In genomic region chr3:123799544-123800351, GRCh38 we compare ENCODE assay signal across 12 cellular contexts.
DNase-seq lines count a peak whose midpoint lies in the region; ATAC-seq, FAIRE-seq and TF ChIP-seq lines count a peak whose summit lies in the region.
"Had no signal": no experiment of that assay in that cellular context is flagged by ENCODE, and none has a peak within 500 bp of the region (broad histone marks: within the 10 kb centered on the region; RNA-seq: fewer than 3 reads in every experiment).

No MANE protein-coding gene starts in this region.

- POLR2A ChIA-PET in A549 (lab: Yijun Ruan, JAX), result no interaction called here
- POLR2A ChIA-PET in IMR-90 (lab: Charles Lee; ENCODE audit: unreplicated experiment), result no interaction called here

- H3K9me3 ChIP-seq in A549, result no peaks in the 10 kb centered on the region
- no peaks in the 10 kb centered on the region for H3K9me3 ChIP-seq in IMR-90 (ENCODE audit: control insufficient read depth, insufficient read depth, low read length)
- H3K9me3 ChIP-seq in duodenal mucosa (ENCODE audit: control insufficient read depth in 1 of 2, low read length in 2 of 2), result no peaks in the 10 kb centered on the region
- H3K9me3 ChIP-seq in mesenchymal stem cell (ENCODE audit: control insufficient read depth, low read length), result no peaks in the 10 kb centered on the region
- H3K9me3 ChIP-seq: BLaER1 treated with 17β-estradiol and CSF1 and Interleukin-3, amounts not matched to agents 10 nM and 100 nM had no signal

- DNase-seq in A549 (ENCODE audit: low read depth in 1 of 2, low spot score in 1 of 2) (peak; percentile 18 to 38), IMR-90 (peak; percentile 56), mesenchymal stem cell (no peak), UCSD-AML1 (lab: John Stamatoyannopoulos, UW; ENCODE audit: unreplicated experiment) (no peak)
- no peak for DNase-seq in activated naive CD4-positive, alpha-beta T cell treated with anti-CD3 and anti-CD28 coated beads, Interleukin-2, amount 50 U/mL, for 72 hours (ENCODE audit: low spot score in 2 of 2)
- DNase-seq: activated B cell treated with CpG ODN at 0.5 μM for 24 hours; activated naive CD4-positive, alpha-beta T cell treated with anti-CD3 and anti-CD28 coated beads for 36 hours; Kasumi-1 had no signal

- dilution Hi-C loops in IMR-90 (cut with HindIII; ENCODE audit: low sequenced_read_pairs, unreplicated experiment), result no loop called here

- H3K4me3 ChIP-seq in A549 (peak overlapping the region; percentile 29; the same call in 1 of the 3 replicates), IMR-90 (ENCODE audit: insufficient read depth, low read depth, low read length) (no peak overlapping the region; the same call in 1 of the 2 replicates), duodenal mucosa (ENCODE audit: low read depth in 1 of 2, low read length in 2 of 2) (peak overlapping the region; percentile 27 to 50), mesenchymal stem cell (ENCODE audit: insufficient read depth in 1 of 2, low read depth in 1 of 2, low read length in 2 of 2) (peak overlapping the region in 1 of 2 experiments; percentile 72)
- H3K4me3 ChIP-seq: BLaER1 treated with 17β-estradiol and CSF1 and Interleukin-3, amounts not matched to agents 10 nM and 100 nM had no signal

- intact Hi-C loops in IMR-90 (cut with micrococcal nuclease), result no loop called here

- H4K8ac ChIP-seq in IMR-90 (ENCODE audit: low read depth in 2 of 2, low read length in 2 of 2) (peak overlapping the region; percentile 15 to 65; a peak in 3 of 4 replicates), mesenchymal stem cell (ENCODE audit: low read length) (peak overlapping the region; percentile 16)

- peak overlapping the region; percentile 79; the same call in 1 of the 2 replicates for H2AK5ac ChIP-seq in IMR-90 (ENCODE audit: low read depth, low read length)
- no peak overlapping the region for H2AK5ac ChIP-seq in mesenchymal stem cell (ENCODE audit: low read length, severe bottlenecking)

- peak overlapping the region; percentile 50; the same call in 1 of the 2 replicates for H3K9ac ChIP-seq in IMR-90 (ENCODE audit: low read depth, low read length)
- H3K9ac ChIP-seq in duodenal mucosa (ENCODE audit: low read depth in 1 of 2, low read length in 2 of 2), result no peak overlapping the region
- peak overlapping the region; percentile 59 for H3K9ac ChIP-seq in mesenchymal stem cell (ENCODE audit: low read length)
- H3K9ac ChIP-seq: BLaER1 treated with 17β-estradiol and CSF1 and Interleukin-3, amounts not matched to agents 10 nM and 100 nM had no signal

- H3K27ac ChIP-seq in A549 (peak overlapping the region; percentile 65 to 74), IMR-90 (ENCODE audit: insufficient read depth, low read length) (peak overlapping the region; percentile 39), duodenal mucosa (ENCODE audit: low read depth, low read length) (no peak overlapping the region), mesenchymal stem cell (ENCODE audit: low read length, poor library complexity, severe bottlenecking) (peak overlapping the region; percentile 11)
- H3K27ac ChIP-seq: BLaER1 treated with 17β-estradiol and CSF1 and Interleukin-3, amounts not matched to agents 10 nM and 100 nM had no signal

- H3K18ac ChIP-seq in IMR-90 (ENCODE audit: low read depth, low read length) (peak overlapping the region; percentile 55), mesenchymal stem cell (ENCODE audit: low read depth in 1 of 2, low read length in 2 of 2) (no peak overlapping the region)

- peak overlapping the region; percentile 86 for H2AK9ac ChIP-seq in IMR-90 (replicated peaks; ENCODE audit: low read depth, low read length, poor library complexity)

- peaks cover 17% of the 10 kb centered on the region for H3K4me1 ChIP-seq in A549
- peaks cover 16% of the 10 kb centered on the region for H3K4me1 ChIP-seq in IMR-90 (ENCODE audit: control insufficient read depth, insufficient read depth, low read length)
- peaks cover 4 to 5% of the 10 kb centered on the region in 2 donors for H3K4me1 ChIP-seq in duodenal mucosa (ENCODE audit: control insufficient read depth in 1 of 2, insufficient read depth in 2 of 2, low read length in 2 of 2)
- H3K4me1 ChIP-seq in mesenchymal stem cell (ENCODE audit: control insufficient read depth, insufficient read depth, low read depth, low read length), result peaks cover 26% of the 10 kb centered on the region

- H3K23ac ChIP-seq in IMR-90 (ENCODE audit: low read depth, low read length) (peak overlapping the region; percentile 76), mesenchymal stem cell (ENCODE audit: low read length in 2 of 2) (no peak overlapping the region)

- CTCF ChIA-PET in A549 (lab: Yijun Ruan, JAX), result interaction anchor here (0.7 to 1.8 kb wide), 4 partner anchors 9 to 240 kb away, joined by 3 to 4 read pairs (median 3); no protein-coding TSS in a partner anchor
- CTCF ChIA-PET in IMR-90 (lab: Yijun Ruan, JAX), result interaction anchor here (0.6 to 1.2 kb wide), 3 partner anchors 8 to 13 kb away, joined by 3 to 4 read pairs (median 4); no protein-coding TSS in a partner anchor

- H3K36me3 ChIP-seq in IMR-90 (ENCODE audit: control insufficient read depth, insufficient read depth, low read length) (peaks cover 50% of the 10 kb centered on the region), duodenal mucosa (ENCODE audit: control insufficient read depth in 1 of 2, insufficient read depth in 2 of 2, low read length in 2 of 2) (no peaks in the 10 kb centered on the region), mesenchymal stem cell (ENCODE audit: control insufficient read depth in 1 of 2, insufficient read depth in 2 of 2, low read depth in 1 of 2, low read length in 2 of 2) (peaks cover 15 to 40% of the 10 kb centered on the region in 2 experiments)

- peak overlapping the region; percentile 81 for H3K4ac ChIP-seq in IMR-90 (ENCODE audit: low read depth, low read length)
- no peak overlapping the region for H3K4ac ChIP-seq in mesenchymal stem cell (ENCODE audit: low read depth in 1 of 2, low read length in 2 of 2)

- peaks cover 23% of the 10 kb centered on the region for H3K9me1 ChIP-seq in IMR-90 (ENCODE audit: insufficient read depth, low read length)

- ATAC-seq in A549 (peak; percentile 79 to 82), IMR-90 (ENCODE audit: low read depth) (peak; percentile 49), GM18520 (IDR thresholded peaks at IDR 0.05; ENCODE audit: unreplicated experiment) (no peak), HG03521 (IDR thresholded peaks at IDR 0.05; ENCODE audit: unreplicated experiment) (no peak)
- no peak for ATAC-seq in activated naive CD4-positive, alpha-beta T cell treated with anti-CD3 and anti-CD28 coated beads, Interleukin-2, amount 50 U/mL, for 72 hours

- in situ Hi-C loops in IMR-90 (cut with MboI; ENCODE audit: low sequenced_read_pairs), result no loop called here

- H2BK15ac ChIP-seq in IMR-90 (ENCODE audit: low read depth, low read length) (peak overlapping the region; percentile 40; the same call in 2 of the 3 replicates), mesenchymal stem cell (ENCODE audit: low read depth, poor library complexity, severe bottlenecking) (no peak overlapping the region)

- H4K20me1 ChIP-seq in IMR-90 (ENCODE audit: insufficient read depth, low read length), result no peaks in the 10 kb centered on the region
- H4K20me1 ChIP-seq: BLaER1 treated with 17β-estradiol and CSF1 and Interleukin-3, amounts not matched to agents 10 nM and 100 nM had no signal

- H2BK20ac ChIP-seq in IMR-90 (ENCODE audit: low read depth, low read length), result peak overlapping the region; percentile 90

- TF ChIP-seq POLR2A in A549 (IDR thresholded peaks at IDR 0.05; ENCODE audit: low read length), result no peak
- TF ChIP-seq POLR2A in IMR-90 (IDR thresholded peaks at IDR 0.05; ENCODE audit: low read depth, low read length), result no peak

- BruUV-seq in IMR-90 (replicated peaks; lab: Mats Ljungman, UMichigan), result no TSS peak

- peak overlapping the region; percentile 79 for H3K4me2 ChIP-seq in A549
- peak overlapping the region; percentile 7; the same call in 1 of the 2 replicates for H3K4me2 ChIP-seq in IMR-90 (ENCODE audit: low read depth, low read length)
- no peak overlapping the region for H3K4me2 ChIP-seq in mesenchymal stem cell (ENCODE audit: low read length, poor library complexity, severe bottlenecking)
- H3K4me2 ChIP-seq: BLaER1 treated with 17β-estradiol and CSF1 and Interleukin-3, amounts not matched to agents 10 nM and 100 nM had no signal

- H3K14ac ChIP-seq in IMR-90 (replicated peaks; ENCODE audit: low read depth, low read length) (peak overlapping the region; percentile 85), mesenchymal stem cell (ENCODE audit: low read length in 2 of 2) (no peak overlapping the region)

- no peaks in the 10 kb centered on the region for H3K27me3 ChIP-seq in IMR-90 (ENCODE audit: control insufficient read depth, insufficient read depth, low read length)
- H3K27me3 ChIP-seq in duodenal mucosa (ENCODE audit: control insufficient read depth in 1 of 2, insufficient read depth in 2 of 2, low read length in 2 of 2), result no peaks in the 10 kb centered on the region
- no peaks in the 10 kb centered on the region for H3K27me3 ChIP-seq in mesenchymal stem cell (ENCODE audit: control insufficient read depth in 1 of 2, insufficient read depth in 1 of 2, low read length in 2 of 2)
- H3K27me3 ChIP-seq: BLaER1 treated with 17β-estradiol and CSF1 and Interleukin-3, amounts not matched to agents 10 nM and 100 nM had no signal

- H2BK12ac ChIP-seq in mesenchymal stem cell (ENCODE audit: low read length in 2 of 2), result peak overlapping the region in 1 of 2 experiments; percentile 33

- peaks cover 41 to 85% of the 10 kb centered on the region in 2 experiments for H3K79me1 ChIP-seq in IMR-90 (ENCODE audit: low read depth in 1 of 2, low read length in 2 of 2)
- peaks cover 25% of the 10 kb centered on the region for H3K79me1 ChIP-seq in mesenchymal stem cell (replicated peaks; ENCODE audit: low read length, poor library complexity, severe bottlenecking)

- peak overlapping the region; percentile 82 for H2BK120ac ChIP-seq in IMR-90 (ENCODE audit: low read depth, low read length)
- no peak overlapping the region for H2BK120ac ChIP-seq in mesenchymal stem cell (ENCODE audit: low read depth, low read length)

- H4K5ac ChIP-seq in IMR-90 (ENCODE audit: low read depth, low read length), result peak overlapping the region; percentile 58

- TF ChIP-seq RAD21 in A549 (conservative IDR thresholded peaks at IDR 0.05 in 1 of 2, IDR thresholded peaks at IDR 0.05 in 1 of 2) (no peak), IMR-90 (IDR thresholded peaks at IDR 0.05; ENCODE audit: low read length) (no peak)

- TF ChIP-seq CTCF in A549 (IDR thresholded peaks at IDR 0.05), result no peak
- TF ChIP-seq CTCF in IMR-90 (conservative IDR thresholded peaks at IDR 0.05; ENCODE audit: low read depth, low read length), result no peak

- no peaks in the 10 kb centered on the region for H3K9me3 Mint-ChIP-seq in activated naive CD4-positive, alpha-beta T cell treated with anti-CD3 and anti-CD28 coated beads, Interleukin-2, amount 50 U/mL, for 72 hours
- H3K9me3 Mint-ChIP-seq: activated B cell treated with CpG ODN at 0.5 μM for 24 hours; activated naive CD4-positive, alpha-beta T cell treated with anti-CD3 and anti-CD28 coated beads for 36 hours had no signal

- no peak overlapping the region for H3K27ac Mint-ChIP-seq in activated naive CD4-positive, alpha-beta T cell treated with anti-CD3 and anti-CD28 coated beads, Interleukin-2, amount 50 U/mL, for 72 hours
- H3K27ac Mint-ChIP-seq: activated B cell treated with CpG ODN at 0.5 μM for 24 hours; activated naive CD4-positive, alpha-beta T cell treated with anti-CD3 and anti-CD28 coated beads for 36 hours had no signal

- peak overlapping the region; percentile 69 for H2AFZ ChIP-seq in IMR-90 (replicated peaks; ENCODE audit: low read length, poor library complexity)
- H2AFZ ChIP-seq in mesenchymal stem cell (ENCODE audit: low read depth, low read length), result no peak overlapping the region

- H3K36me3 Mint-ChIP-seq in activated naive CD4-positive, alpha-beta T cell treated with anti-CD3 and anti-CD28 coated beads, Interleukin-2, amount 50 U/mL, for 72 hours, result no peaks in the 10 kb centered on the region

- H4K91ac ChIP-seq in IMR-90 (ENCODE audit: insufficient read depth, low read depth, low read length), result peak overlapping the region; percentile 79
- no peak overlapping the region for H4K91ac ChIP-seq in mesenchymal stem cell (ENCODE audit: low read length)

- WGBS in A549 (ENCODE audit: missing lambda C conversion rate), result 52% methylated on average over 22 of the region's 22 CpGs
- 29% methylated on average over 17 of the region's 22 CpGs; no CpG with 5 or more reads in 1 of the 2 experiments for WGBS in IMR-90 (ENCODE audit: extremely low coverage in 2 of 2, insufficient read length in 1 of 2), 2 experiments
- WGBS in mesenchymal stem cell, result 85% methylated on average over 22 of the region's 22 CpGs

- no peak overlapping the region for H3K56ac ChIP-seq in IMR-90 (ENCODE audit: extremely low read depth, insufficient read depth, low read length)

- no peak for FAIRE-seq in A549 (lab: Jason Lieb, UNC)

- TF ChIP-seq EP300 in A549 (IDR thresholded peaks at IDR 0.05), result no peak

- H2BK5ac ChIP-seq in IMR-90 (ENCODE audit: low read depth, low read length, poor library complexity, severe bottlenecking), result peak overlapping the region; percentile 38
- H2BK5ac ChIP-seq in mesenchymal stem cell (ENCODE audit: low read depth, low read length, poor library complexity, severe bottlenecking), result no peak overlapping the region

Comparison
In these comparisons a context has a peak if more than half of its experiments do, and no peak if none do; other contexts are left out.
1. ATAC-seq: peak in A549 (2 of 2) and IMR-90 (single experiment); none in activated naive CD4-positive, alpha-beta T cell treated with anti-CD3 and anti-CD28 coated beads, Interleukin-2, amount 50 U/mL, for 72 hours (0 of 2), GM18520 (single experiment) and HG03521 (single experiment).
2. DNase-seq: peak in A549 (2 of 2) and IMR-90 (single experiment); none in mesenchymal stem cell (single experiment), activated naive CD4-positive, alpha-beta T cell treated with anti-CD3 and anti-CD28 coated beads, Interleukin-2, amount 50 U/mL, for 72 hours (0 of 2) and UCSD-AML1 (single experiment).
3. H3K9ac ChIP-seq: peak in IMR-90 (single experiment) and mesenchymal stem cell (single experiment); none in duodenal mucosa (0 of 2).